In genomic region chr19:27906081-27906480, GRCh38 we compare ENCODE assay signal across 12 cellular contexts.
"Had no signal": no experiment of that assay in that cellular context is flagged by ENCODE, and none has a peak within 500 bp of the region (broad histone marks: within the 10 kb centered on the region; RNA-seq: fewer than 3 reads in every experiment).

No MANE protein-coding gene starts in this region.

- ATAC-seq: activated CD8-positive, alpha-beta T cell treated with anti-CD3 and anti-CD28 coated beads, Interleukin-2, amount 10 ng/mL, durations not matched to agents 7 days and 5 days; activated T-cell treated with anti-CD3 and anti-CD28 coated beads, Interleukin-2, amount 50 U/mL, for 72 hours had no signal

- H3K36me3 Mint-ChIP-seq: stimulated activated memory B cell treated with anti-CD40 and anti-IgM and Interleukin-4, amounts not matched to agents 10 μg/mL and 1 μg/mL and 100 μg/mL, for 72 hours had no signal

- H3K27me3 Mint-ChIP-seq: activated B cell treated with CpG ODN at 0.5 μM for 24 hours; stimulated activated memory B cell treated with anti-CD40 and anti-IgM and Interleukin-4, amounts not matched to agents 10 μg/mL and 1 μg/mL and 100 μg/mL, for 72 hours had no signal

- H3K4me3 Mint-ChIP-seq: activated B cell treated with CpG ODN at 0.5 μM for 24 hours; activated CD8-positive, alpha-beta T cell treated with anti-CD3 and anti-CD28 coated beads, Interleukin-2, amount 10 ng/mL, durations not matched to agents 7 days and 5 days; activated T-cell treated with anti-CD3 and anti-CD28 coated beads, Interleukin-2, amount 50 U/mL, for 72 hours; nephron progenitor cell; stimulated activated memory B cell treated with anti-CD40 and anti-IgM and Interleukin-4, amounts not matched to agents 10 μg/mL and 1 μg/mL and 100 μg/mL, for 72 hours; T-helper 2 cell treated with Interferon-gamma antibody and Interleukin-4, amounts not matched to agents 5 μg/mL and 100 μg/mL, for 36 hours had no signal

- H3K4me1 Mint-ChIP-seq: activated B cell treated with CpG ODN at 0.5 μM for 24 hours; nephron progenitor cell; stimulated activated memory B cell treated with anti-CD40 and anti-IgM and Interleukin-4, amounts not matched to agents 10 μg/mL and 1 μg/mL and 100 μg/mL, for 72 hours had no signal

- H3K27ac Mint-ChIP-seq: activated B cell treated with CpG ODN at 0.5 μM for 24 hours; activated CD8-positive, alpha-beta T cell treated with anti-CD3 and anti-CD28 coated beads, Interleukin-2, amount 10 ng/mL, durations not matched to agents 7 days and 5 days; activated T-cell treated with anti-CD3 and anti-CD28 coated beads, Interleukin-2, amount 50 U/mL, for 72 hours; nephron progenitor cell; stimulated activated memory B cell treated with anti-CD40 and anti-IgM and Interleukin-4, amounts not matched to agents 10 μg/mL and 1 μg/mL and 100 μg/mL, for 72 hours; T-helper 2 cell treated with Interferon-gamma antibody and Interleukin-4, amounts not matched to agents 5 μg/mL and 100 μg/mL, for 36 hours had no signal

- DNase-seq: activated B cell treated with CpG ODN at 0.5 μM for 24 hours; activated CD4-positive, alpha-beta T cell treated with anti-CD3 and anti-CD28 coated beads for 48 hours; activated CD8-positive, alpha-beta memory T cell treated with anti-CD3 and anti-CD28 coated beads, Interleukin-2, amount 50 U/mL, for 4 hours; activated CD8-positive, alpha-beta T cell treated with anti-CD3 and anti-CD28 coated beads, Interleukin-2, amount 10 ng/mL, durations not matched to agents 7 days and 5 days; activated T-cell treated with anti-CD3 and anti-CD28 coated beads, Interleukin-2, amount 50 U/mL, for 72 hours; dermis blood vessel endothelial cell; erythroblast; nephron progenitor cell; stimulated activated CD4-positive, alpha-beta T cell treated with anti-CD3 and anti-CD28 coated beads, Interleukin-2, amount 100 ng/mL, for 48 hours; transverse colon had no signal
